Comparison of ENCODE assay signal across 8 cellular contexts in genomic region chr7:76294344-76295024, GRCh38. TPM values are rescaled to one million over a fixed set of nuclear protein-coding genes. Genes with fewer than 3 reads are reported as not detected.
DNase-seq lines count a peak whose midpoint lies in the region; ATAC-seq and TF ChIP-seq lines count a peak whose summit lies in the region.

No MANE protein-coding gene starts in this region.

- H3K27me3 Mint-ChIP-seq in activated B cell treated with CpG ODN at 0.5 μM for 24 hours (peaks cover 9% of the 10 kb centered on the region), glutamatergic neuron (ENCODE audit: unreplicated experiment) (peaks cover 14% of the 10 kb centered on the region), osteocyte (ENCODE audit: unreplicated experiment) (no peaks in the 10 kb centered on the region)

- TF ChIP-seq CTCF in activated B cell treated with CpG ODN at 0.5 μM for 24 hours (IDR thresholded peaks at IDR 0.05) (no peak), glutamatergic neuron (IDR thresholded peaks at IDR 0.05; ENCODE audit: partially characterized antibody, unreplicated experiment) (no peak), osteocyte (IDR thresholded peaks at IDR 0.05) (no peak)

- no peak overlapping the region for H3K4me3 Mint-ChIP-seq in activated B cell treated with CpG ODN at 0.5 μM for 24 hours
- H3K4me3 Mint-ChIP-seq in glutamatergic neuron (ENCODE audit: unreplicated experiment) = peak overlapping the region; percentile 57
- H3K4me3 Mint-ChIP-seq in osteocyte (ENCODE audit: unreplicated experiment) = no peak overlapping the region

- DNase-seq in NCI-H2107 treated with DMSO at 0.1 percent for 48 hours (lab: John Stamatoyannopoulos, UW; ENCODE audit: unreplicated experiment) (peak; percentile 89), activated B cell treated with CpG ODN at 0.5 μM for 24 hours (peak; percentile 44), glutamatergic neuron (peak; percentile 95), osteocyte (ENCODE audit: extremely low spot score, unreplicated experiment) (peak; percentile 92), UCSD-AML1 (lab: John Stamatoyannopoulos, UW; ENCODE audit: unreplicated experiment) (no peak)

- POLR2A ChIA-PET in activated B cell treated with CpG ODN at 0.5 μM for 24 hours (lab: Charles Lee) = interaction anchor here (0.6 to 0.7 kb wide), 3 partner anchors 8 to 18 kb away, joined by 3 to 8 read pairs (median 3); partner anchors contain the start of gene HSPB1

- H3K4me1 Mint-ChIP-seq in activated B cell treated with CpG ODN at 0.5 μM for 24 hours (peaks cover 7% of the 10 kb centered on the region), glutamatergic neuron (ENCODE audit: low read depth, unreplicated experiment) (peaks cover 23% of the 10 kb centered on the region), osteocyte (ENCODE audit: unreplicated experiment) (peaks cover 44% of the 10 kb centered on the region)

- no peaks in the 10 kb centered on the region for H3K36me3 Mint-ChIP-seq in activated B cell treated with CpG ODN at 0.5 μM for 24 hours (ENCODE audit: low read depth)
- peaks cover 3% of the 10 kb centered on the region for H3K36me3 Mint-ChIP-seq in glutamatergic neuron (ENCODE audit: unreplicated experiment)
- no peaks in the 10 kb centered on the region for H3K36me3 Mint-ChIP-seq in osteocyte (ENCODE audit: unreplicated experiment)

- intact Hi-C loops in activated B cell treated with CpG ODN at 0.5 μM for 24 hours (cut with micrococcal nuclease) = loop anchor here (5.0 kb wide), 2 partner anchors 818 to 1038 kb away; no protein-coding TSS in a partner anchor

- H3K9me3 Mint-ChIP-seq in activated B cell treated with CpG ODN at 0.5 μM for 24 hours = no peaks in the 10 kb centered on the region
- H3K9me3 Mint-ChIP-seq in glutamatergic neuron (ENCODE audit: unreplicated experiment) = peaks cover 17% of the 10 kb centered on the region
- no peaks in the 10 kb centered on the region for H3K9me3 Mint-ChIP-seq in osteocyte (ENCODE audit: unreplicated experiment)

- ATAC-seq in GM21786 (IDR thresholded peaks at IDR 0.05; ENCODE audit: unreplicated experiment) (peak; percentile 56), activated B cell treated with CpG ODN at 0.5 μM for 24 hours (ENCODE audit: low read depth) (peak; percentile 76), HG02884 (IDR thresholded peaks at IDR 0.05; ENCODE audit: unreplicated experiment) (no peak), GM18873 (IDR thresholded peaks at IDR 0.05; ENCODE audit: low FRiP score, unreplicated experiment) (no peak)

- CTCF ChIA-PET in activated B cell treated with CpG ODN at 0.5 μM for 24 hours (lab: Charles Lee) = interaction anchor here (1.3 to 4.7 kb wide), 3 partner anchors 19 to 65 kb away, joined by 3 to 41 read pairs (median 4); partner anchors contain the start of gene YWHAG

- H3K27ac Mint-ChIP-seq in activated B cell treated with CpG ODN at 0.5 μM for 24 hours = no peak overlapping the region
- peak overlapping the region; percentile 77 for H3K27ac Mint-ChIP-seq in glutamatergic neuron (ENCODE audit: unreplicated experiment)
- peak overlapping the region; percentile 76 for H3K27ac Mint-ChIP-seq in osteocyte (ENCODE audit: unreplicated experiment)

RNA-seq across cellular contexts. Expression of gene HSPB1, which starts 8.0 kb away (rescaled TPM):
- 63.4 and 65.6 TPM in 2 replicates for total RNA-seq in activated B cell treated with CpG ODN at 0.5 μM for 24 hours
- total RNA-seq in glutamatergic neuron (ENCODE audit: unreplicated experiment) = 50.4 TPM
- 251 and 252 TPM in 2 replicates for total RNA-seq in osteocyte

Comparison
In these comparisons a context has a peak if more than half of its experiments do, and no peak if none do; other contexts are left out.
1. ATAC-seq: peak in GM21786 (single experiment) and activated B cell treated with CpG ODN at 0.5 μM for 24 hours (single experiment); none in HG02884 (single experiment) and GM18873 (single experiment).